ENCODE assay signal across 17 cellular contexts in the genomic region with DNA sequence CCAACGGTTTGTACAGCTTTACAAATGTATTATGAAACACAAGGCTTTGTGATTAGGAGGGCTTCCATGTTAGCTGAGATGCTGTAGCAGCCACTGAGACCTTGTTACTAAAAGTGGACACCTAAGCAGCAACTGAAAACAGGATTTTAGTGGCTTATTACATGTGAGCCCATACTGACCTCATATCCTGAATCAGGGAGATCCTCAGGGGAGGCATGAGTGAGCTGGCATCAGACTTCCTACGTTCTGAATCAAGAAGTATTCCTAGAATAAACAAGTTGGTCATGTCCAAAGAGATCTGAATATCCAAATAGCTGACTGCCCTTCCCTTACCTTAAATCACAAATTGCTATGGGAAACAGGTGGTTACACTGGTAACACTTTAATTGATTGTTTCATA. TPM values are rescaled to one million over a fixed set of nuclear protein-coding genes. Genes with fewer than 3 reads are reported as not detected.
A peak's percentile ranks its signal among the peaks of the same experiment; 100 is the strongest.
DNase-seq lines count a peak whose midpoint lies in the region; ATAC-seq and TF ChIP-seq lines count a peak whose summit lies in the region.
"Had no signal": no experiment of that assay in that cellular context is flagged by ENCODE, and none has a peak within 500 bp of the region (broad histone marks: within the 10 kb centered on the region; RNA-seq: fewer than 3 reads in every experiment).

No MANE protein-coding gene starts in this region.

- peaks cover 8% of the 10 kb centered on the region for H3K4me1 Mint-ChIP-seq in osteocyte (ENCODE audit: unreplicated experiment)
- H3K4me1 Mint-ChIP-seq: CD14-positive monocyte, WTC11 had no signal

- intact Hi-C loops in spleen (cut with DNase I; ENCODE audit: low total_unique reads) (no loop called here), lower lobe of right lung (cut with DNase I) (no loop called here)

- H3K27me3 ChIP-seq in SJSA1 (replicated peaks) (no peaks in the 10 kb centered on the region), spleen (replicated peaks in 1 of 7) (no peaks in the 10 kb centered on the region), lower lobe of right lung (ENCODE audit: low read depth) (no peaks in the 10 kb centered on the region)

- peak overlapping the region; percentile 42; the same call in 1 of the 2 replicates for H3K27ac ChIP-seq in SJSA1
- no peak overlapping the region for H3K27ac ChIP-seq in spleen
- no peak overlapping the region for H3K27ac ChIP-seq in lower lobe of right lung
- H3K27ac ChIP-seq: prostate gland had no signal

- peaks cover 57% of the 10 kb centered on the region for H3K36me3 Mint-ChIP-seq in osteocyte (ENCODE audit: unreplicated experiment)

- ATAC-seq in HG03196 (IDR thresholded peaks at IDR 0.05; ENCODE audit: unreplicated experiment) (no peak), lower lobe of right lung (no peak)
- ATAC-seq: HepG2, WTC11 had no signal

- peaks cover 15% of the 10 kb centered on the region for H3K4me1 ChIP-seq in SJSA1 (replicated peaks)
- no peaks in the 10 kb centered on the region for H3K4me1 ChIP-seq in spleen
- no peaks in the 10 kb centered on the region for H3K4me1 ChIP-seq in lower lobe of right lung
- H3K4me1 ChIP-seq: prostate gland had no signal

- peaks cover 33% of the 10 kb centered on the region for H3K36me3 ChIP-seq in SJSA1
- H3K36me3 ChIP-seq in spleen: peaks cover 5 to 99% (median 61%) of the 10 kb centered on the region in 6 donors
- H3K36me3 ChIP-seq in lower lobe of right lung: peaks cover 70% of the 10 kb centered on the region
- H3K36me3 ChIP-seq: prostate gland had no signal

- TF ChIP-seq CTCF in osteocyte (IDR thresholded peaks at IDR 0.05) (no peak), spleen (IDR thresholded peaks at IDR 0.05 in 8 of 11, conservative IDR thresholded peaks at IDR 0.05 in 3 of 11) (no peak), lower lobe of right lung (IDR thresholded peaks at IDR 0.05) (no peak)

- H3K27me3 Mint-ChIP-seq in osteocyte (ENCODE audit: unreplicated experiment): no peaks in the 10 kb centered on the region
- H3K27me3 Mint-ChIP-seq: activated naive CD8-positive, alpha-beta T cell treated with anti-CD3 and anti-CD28 coated beads for 36 hours; type B pancreatic cell had no signal

- H3K4me3 Mint-ChIP-seq in osteocyte (ENCODE audit: unreplicated experiment): no peak overlapping the region
- H3K4me3 Mint-ChIP-seq: activated naive CD8-positive, alpha-beta T cell treated with anti-CD3 and anti-CD28 coated beads for 36 hours; CD14-positive monocyte; type B pancreatic cell; WTC11 had no signal

- DNase-seq in EL (peak; percentile 81), SJSA1 (ENCODE audit: low read depth in 1 of 2, low spot score in 2 of 2) (peak; percentile 10 to 41), fibroblast of gingiva (ENCODE audit: low read depth) (peak; percentile 83), osteocyte (ENCODE audit: extremely low spot score, unreplicated experiment) (no peak), spleen (no peak), lower lobe of right lung (no peak), NCI-H2171 (lab: John Stamatoyannopoulos, UW) (no peak)
- DNase-seq: activated naive CD8-positive, alpha-beta T cell treated with anti-CD3 and anti-CD28 coated beads for 36 hours; DND-41; NCI-H1092 treated with DMSO at 0.1 percent for 48 hours; NCI-H2227 treated with DMSO at 0.1 percent for 48 hours had no signal

- TF ChIP-seq POLR2A in spleen (IDR thresholded peaks at IDR 0.05): no peak

- no peaks in the 10 kb centered on the region for H3K9me3 Mint-ChIP-seq in osteocyte (ENCODE audit: unreplicated experiment)
- H3K9me3 Mint-ChIP-seq: activated naive CD8-positive, alpha-beta T cell treated with anti-CD3 and anti-CD28 coated beads for 36 hours; CD14-positive monocyte; type B pancreatic cell; WTC11 had no signal

- 61 to 92% (median 75%) methylated on average over 2 of the region's 2 CpGs for WGBS in spleen, 5 donors

- H3K27ac Mint-ChIP-seq in osteocyte (ENCODE audit: unreplicated experiment): peak overlapping the region; percentile 62
- H3K27ac Mint-ChIP-seq: activated naive CD8-positive, alpha-beta T cell treated with anti-CD3 and anti-CD28 coated beads for 36 hours; type B pancreatic cell; WTC11 had no signal

- H3K4me3 ChIP-seq in SJSA1 (no peak overlapping the region), spleen (no peak overlapping the region), lower lobe of right lung (no peak overlapping the region)
- H3K4me3 ChIP-seq: prostate gland had no signal

- H3K9me3 ChIP-seq in SJSA1 (replicated peaks) (no peaks in the 10 kb centered on the region), spleen (no peaks in the 10 kb centered on the region), lower lobe of right lung (no peaks in the 10 kb centered on the region)
- H3K9me3 ChIP-seq: prostate gland had no signal

RNA-seq across cellular contexts. Expression of a gene that starts 59.1 kb away (rescaled TPM):
- not detected in 2 replicates for total RNA-seq in SJSA1 (2014; rRNA removed; shearing (Covaris generic))
- total RNA-seq in osteocyte: 1.9 and 3.3 TPM in 2 replicates
- total RNA-seq in spleen: 10 to 100 TPM in 4 of 7 donors, 1 to 10 TPM in 3; 4.8 to 28.6 (median 10.5) TPM
- 1 to 10 TPM; 2.4 to 5.5 (median 3.0) TPM for polyA plus RNA-seq in spleen
- total RNA-seq in lower lobe of right lung: 7.1 TPM
- total RNA-seq: activated naive CD8-positive, alpha-beta T cell treated with anti-CD3 and anti-CD28 coated beads for 36 hours; HepG2 had no signal

Comparison
In these comparisons a context has a peak if more than half of its experiments do, and no peak if none do; other contexts are left out.
1. DNase-seq: peak in EL (single experiment), SJSA1 (2 of 2) and fibroblast of gingiva (single experiment); none in osteocyte (single experiment), spleen (single experiment), lower lobe of right lung (single experiment) and NCI-H2171 (single experiment).